In genomic region chr19:52048604-52049493, GRCh38 we compare ENCODE assay signal across 1 cellular context.
TF ChIP-seq lines count a peak whose summit lies in the region.

Gene ZNF432 (minus strand): TSS chr19:52048838. CDS start chr19:52046868, 1,970 bp downstream.

TF ChIP-seq in HepG2, 621 proteins besides CTCF, POLR2A, EP300 and RAD21 (continued from another document and continues in another):
- no peak for TF ChIP-seq SRSF4 (IDR thresholded peaks at IDR 0.05; ENCODE audit: low read depth, low read length, poor library complexity, severe bottlenecking)
- no peak for TF ChIP-seq ZNF513 (CRISPR knock-in tag; conservative IDR thresholded peaks at IDR 0.05)
- no peak for TF ChIP-seq ZNF775 (CRISPR knock-in tag; IDR thresholded peaks at IDR 0.05; ENCODE audit: borderline replicate concordance)
- TF ChIP-seq AGO1 (IDR thresholded peaks at IDR 0.05; ENCODE audit: low read depth, low read length, poor library complexity, severe bottlenecking) = no peak
- TF ChIP-seq ZFP37 (CRISPR knock-in tag; IDR thresholded peaks at IDR 0.05; ENCODE audit: borderline replicate concordance) = no peak
- no peak for TF ChIP-seq HINFP (CRISPR knock-in tag; IDR thresholded peaks at IDR 0.05; ENCODE audit: low read depth)
- peak; percentile 13; the same call in 1 of the 2 replicates for TF ChIP-seq ZNF710 (CRISPR knock-in tag; IDR thresholded peaks at IDR 0.05; ENCODE audit: borderline replicate concordance)
- TF ChIP-seq PHF20 (CRISPR knock-in tag; IDR thresholded peaks at IDR 0.05) = peak; percentile 76
- TF ChIP-seq ZNF784 (CRISPR knock-in tag; IDR thresholded peaks at IDR 0.05; ENCODE audit: borderline replicate concordance) = no peak
- TF ChIP-seq FOXP4 (CRISPR knock-in tag; IDR thresholded peaks at IDR 0.05) = no peak; the same call in 1 of the 2 replicates
- no peak for TF ChIP-seq ZNF484 (CRISPR knock-in tag; IDR thresholded peaks at IDR 0.05; ENCODE audit: borderline replicate concordance, low read depth)
- 0 out of 2 replicates have a peak, but pooled peaks have one; percentile 10 for TF ChIP-seq KLF9 (CRISPR knock-in tag; IDR thresholded peaks at IDR 0.05; ENCODE audit: low read depth)
- peak; percentile 82 for TF ChIP-seq ZNF687 (CRISPR knock-in tag; IDR thresholded peaks at IDR 0.05)
- no peak for TF ChIP-seq ZNF773 (CRISPR knock-in tag; IDR thresholded peaks at IDR 0.05; ENCODE audit: borderline replicate concordance)
- peak; percentile 29; the same call in 1 of the 2 replicates for TF ChIP-seq FOXA3 (CRISPR knock-in tag; IDR thresholded peaks at IDR 0.05)
- TF ChIP-seq TFAP4 (IDR thresholded peaks at IDR 0.05; ENCODE audit: borderline replicate concordance, low read depth) = 0 out of 2 replicates have a peak, but pooled peaks have one; percentile 13
- no peak for TF ChIP-seq BHLHE40 (IDR thresholded peaks at IDR 0.05; ENCODE audit: low read length)
- TF ChIP-seq ZBTB10 (CRISPR knock-in tag; IDR thresholded peaks at IDR 0.05; ENCODE audit: borderline replicate concordance) = no peak
- TF ChIP-seq ZNF274 (CRISPR knock-in tag; IDR thresholded peaks at IDR 0.05) = no peak
- 0 out of 2 replicates have a peak, but pooled peaks have one; percentile 64 for TF ChIP-seq ZNF749 (CRISPR knock-in tag; IDR thresholded peaks at IDR 0.05; ENCODE audit: borderline replicate concordance)
- peak; percentile 79 for TF ChIP-seq TEAD3 (CRISPR knock-in tag; optimal IDR thresholded peaks at IDR 0.05; ENCODE audit: borderline replicate concordance)
- no peak for TF ChIP-seq HHEX (CRISPR knock-in tag; IDR thresholded peaks at IDR 0.05)
- TF ChIP-seq HOXA5 (CRISPR knock-in tag; IDR thresholded peaks at IDR 0.05) = 0 out of 2 replicates have a peak, but pooled peaks have one; percentile 18
- TF ChIP-seq SIX1 (CRISPR knock-in tag; IDR thresholded peaks at IDR 0.05; ENCODE audit: borderline replicate concordance) = no peak
- TF ChIP-seq ZBTB42 (CRISPR knock-in tag; IDR thresholded peaks at IDR 0.05) = no peak
- no peak for TF ChIP-seq BATF2 (CRISPR knock-in tag; IDR thresholded peaks at IDR 0.05)
- TF ChIP-seq RFXANK (CRISPR knock-in tag; IDR thresholded peaks at IDR 0.05) = no peak
- TF ChIP-seq MAFF (IDR thresholded peaks at IDR 0.05; ENCODE audit: low read depth, low read length) = no peak
- TF ChIP-seq ZFY (CRISPR knock-in tag; IDR thresholded peaks at IDR 0.05) = peak; percentile 97
- TF ChIP-seq ZNF20 (CRISPR knock-in tag; IDR thresholded peaks at IDR 0.05) = no peak
- TF ChIP-seq ZMYM2 (CRISPR knock-in tag; IDR thresholded peaks at IDR 0.05) = no peak
- peak; percentile 90 for TF ChIP-seq ARID4A (CRISPR knock-in tag; IDR thresholded peaks at IDR 0.05; ENCODE audit: borderline replicate concordance)
- TF ChIP-seq ZFP36L2 (CRISPR knock-in tag; IDR thresholded peaks at IDR 0.05) = no peak
